10 cellular contexts compared by ENCODE assay signal in the genomic region with DNA sequence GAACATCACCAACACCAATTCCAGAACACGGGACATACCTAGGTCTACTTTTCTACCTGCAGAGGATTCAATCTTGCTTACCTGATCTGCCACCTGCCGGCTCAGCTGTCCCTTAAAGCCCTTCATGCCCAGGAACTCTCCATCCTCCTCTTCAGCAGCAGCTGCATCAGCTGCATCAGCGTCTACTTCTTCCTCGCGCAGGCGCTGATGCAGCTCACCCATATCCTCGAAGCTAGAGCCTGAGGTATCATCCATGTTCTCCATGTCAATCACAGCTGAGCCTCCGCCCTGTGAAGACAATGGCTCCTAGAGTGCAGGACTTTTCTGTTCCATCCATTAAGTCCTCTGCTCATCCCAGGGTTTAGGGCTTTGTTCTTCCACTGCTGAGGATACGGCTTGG. TPM values are rescaled to one million over a fixed set of nuclear protein-coding genes. Genes with fewer than 3 reads are reported as not detected.
A peak's percentile ranks its signal among the peaks of the same experiment; 100 is the strongest.
DNase-seq lines count a peak whose midpoint lies in the region; ATAC-seq, FAIRE-seq and TF ChIP-seq lines count a peak whose summit lies in the region.
"Had no signal": no experiment of that assay in that cellular context is flagged by ENCODE, and none has a peak within 500 bp of the region (broad histone marks: within the 10 kb centered on the region; RNA-seq: fewer than 3 reads in every experiment).

No MANE protein-coding gene starts in this region.

- no peaks in the 10 kb centered on the region for H3K9me3 ChIP-seq in left ventricle myocardium inferior (replicated peaks)
- H3K9me3 ChIP-seq in mesodermal cell (ENCODE audit: control insufficient read depth, low read length): no peaks in the 10 kb centered on the region
- H3K9me3 ChIP-seq in vagina: no peaks in the 10 kb centered on the region
- no peaks in the 10 kb centered on the region for H3K9me3 ChIP-seq in T-helper 17 cell (ENCODE audit: control insufficient read depth, low read length, poor library complexity, severe bottlenecking)

- H3K4me3 Mint-ChIP-seq in T-helper 17 cell: no peak overlapping the region

- TF ChIP-seq POLR2A in vagina (IDR thresholded peaks at IDR 0.05): no peak

- FAIRE-seq in bronchial epithelial cell (lab: Jason Lieb, UNC): no peak

- H3K27ac ChIP-seq in left ventricle myocardium inferior (replicated peaks): peak overlapping the region; percentile 93
- no peak overlapping the region for H3K27ac ChIP-seq in mesodermal cell (ENCODE audit: low read depth, low read length, severe bottlenecking)
- H3K27ac ChIP-seq in vagina: peak overlapping the region; percentile 80

- H3K4me3 ChIP-seq in left ventricle myocardium inferior: peak overlapping the region; percentile 92
- peak overlapping the region; percentile 88 for H3K4me3 ChIP-seq in bronchial epithelial cell (ENCODE audit: low read depth, low read length)
- H3K4me3 ChIP-seq in mesodermal cell (ENCODE audit: extremely low read depth, insufficient read depth, low read length, poor library complexity, severe bottlenecking): peak overlapping the region; percentile 99
- peak overlapping the region; percentile 79 to 84 for H3K4me3 ChIP-seq in vagina

- H3K4me1 ChIP-seq in left ventricle myocardium inferior (peaks cover 88% of the 10 kb centered on the region), mesodermal cell (ENCODE audit: control insufficient read depth, insufficient read depth, low read length, poor library complexity, severe bottlenecking) (peaks cover 13% of the 10 kb centered on the region), vagina (peaks cover 47% of the 10 kb centered on the region)

- no peaks in the 10 kb centered on the region for H3K27me3 Mint-ChIP-seq in T-helper 17 cell
- H3K27me3 Mint-ChIP-seq: activated CD4-positive, alpha-beta memory T cell treated with anti-CD3 and anti-CD28 coated beads for 36 hours had no signal

- DNase-seq in left ventricle myocardium inferior: no peak
- no peak for DNase-seq in left ventricle myocardium superior
- no peak for DNase-seq in bronchial epithelial cell (ENCODE audit: low read depth)
- no peak for DNase-seq in vagina (ENCODE audit: extremely low spot score in 2 of 2)
- DNase-seq in T-helper 17 cell: no peak
- DNase-seq in NCI-H187 treated with DMSO at 0.1 percent for 48 hours (lab: John Stamatoyannopoulos, UW): no peak
- DNase-seq: activated CD4-positive, alpha-beta memory T cell treated with anti-CD3 and anti-CD28 coated beads for 36 hours; NCI-H1436 had no signal

- intact Hi-C loops in left ventricle myocardium inferior (cut with micrococcal nuclease): no loop called here
- intact Hi-C loops in left ventricle myocardium superior (cut with micrococcal nuclease): no loop called here
- intact Hi-C loops in vagina (cut with DNase I): no loop called here

- ATAC-seq in left ventricle myocardium superior (no peak), T-helper 17 cell (no peak), HG03175 (IDR thresholded peaks at IDR 0.05; ENCODE audit: unreplicated experiment) (no peak)

- 87 to 93% methylated on average over 9 of the region's 9 CpGs for WGBS in mesodermal cell (ENCODE audit: insufficient coverage in 2 of 2), 2 experiments

- peaks cover 2% of the 10 kb centered on the region for H3K36me3 Mint-ChIP-seq in T-helper 17 cell (ENCODE audit: low read depth)

- TF ChIP-seq CTCF in left ventricle myocardium inferior (IDR thresholded peaks at IDR 0.05; ENCODE audit: borderline replicate concordance) (no peak), bronchial epithelial cell (IDR thresholded peaks at IDR 0.05; ENCODE audit: insufficient read depth, low read length, severe bottlenecking) (no peak), vagina (IDR thresholded peaks at IDR 0.05) (no peak)

- H3K27me3 ChIP-seq in left ventricle myocardium inferior (ENCODE audit: low read depth): no peaks in the 10 kb centered on the region
- H3K27me3 ChIP-seq in bronchial epithelial cell (ENCODE audit: control insufficient read depth, insufficient read depth, low read length): no peaks in the 10 kb centered on the region
- no peaks in the 10 kb centered on the region for H3K27me3 ChIP-seq in vagina

- H3K27ac Mint-ChIP-seq in T-helper 17 cell: no peak overlapping the region

- H3K36me3 ChIP-seq in left ventricle myocardium inferior (peaks cover 64% of the 10 kb centered on the region), bronchial epithelial cell (ENCODE audit: control insufficient read depth, insufficient read depth, low read length) (peaks cover 39% of the 10 kb centered on the region), mesodermal cell (ENCODE audit: control insufficient read depth, insufficient read depth, low read length) (peaks cover 71% of the 10 kb centered on the region), vagina (peaks cover 0 to 54% of the 10 kb centered on the region in 2 donors)

- H3K4me1 Mint-ChIP-seq in T-helper 17 cell: peaks cover 32% of the 10 kb centered on the region

RNA-seq across cellular contexts. Expression of a gene that starts 0.9 kb away (rescaled TPM):
- 69.9 TPM for total RNA-seq in left ventricle myocardium inferior
- 63.0 TPM for total RNA-seq in left ventricle myocardium superior
- 62.3 and 83.2 TPM in 2 replicates for total RNA-seq in bronchial epithelial cell
- polyA plus RNA-seq in mesodermal cell (2013, experiment 1 of 2): 143 TPM
- polyA plus RNA-seq in mesodermal cell (2013, experiment 2 of 2): 114 TPM
- 80.0 TPM for total RNA-seq in vagina
- 10 to 100 TPM; 50.5 to 55.9 TPM for total RNA-seq in T-helper 17 cell

RNA-seq across cellular contexts. Expression of a gene that starts 1.1 kb away (rescaled TPM):
- total RNA-seq in left ventricle myocardium inferior (14.7 TPM), left ventricle myocardium superior (16.9 TPM), bronchial epithelial cell (25.5 and 38.2 TPM in 2 replicates), vagina (34.1 TPM), T-helper 17 cell (10 to 100 TPM; 51.6 to 54.9 TPM)
- 20.8 TPM for polyA plus RNA-seq in mesodermal cell (2013, experiment 1 of 2)
- polyA plus RNA-seq in mesodermal cell (2013, experiment 2 of 2): 16.6 TPM

RNA-seq across cellular contexts. Expression of a gene that starts 5.7 kb away (rescaled TPM):
- 1.6 TPM for total RNA-seq in left ventricle myocardium inferior
- total RNA-seq in left ventricle myocardium superior: 1.0 TPM
- total RNA-seq in bronchial epithelial cell: 0.13 and 0.26 TPM in 2 replicates
- polyA plus RNA-seq in mesodermal cell (2013, experiment 1 of 2): 1.7 TPM
- polyA plus RNA-seq in mesodermal cell (2013, experiment 2 of 2): 1.4 TPM
- not detected for total RNA-seq in vagina
- total RNA-seq in T-helper 17 cell: under 1 TPM; 0.37 TPM

RNA-seq across cellular contexts. Expression of a gene that starts 38.4 kb away (rescaled TPM):
- total RNA-seq in left ventricle myocardium inferior (24.1 TPM), left ventricle myocardium superior (23.2 TPM), bronchial epithelial cell (6.1 and 6.6 TPM in 2 replicates), vagina (27.5 TPM), T-helper 17 cell (10 to 100 TPM; 33.2 to 36.3 TPM)
- 28.3 TPM for polyA plus RNA-seq in mesodermal cell (2013, experiment 1 of 2)
- polyA plus RNA-seq in mesodermal cell (2013, experiment 2 of 2): 20.2 TPM
